ENCODE assay signal across 1 cellular context in the genomic region with DNA sequence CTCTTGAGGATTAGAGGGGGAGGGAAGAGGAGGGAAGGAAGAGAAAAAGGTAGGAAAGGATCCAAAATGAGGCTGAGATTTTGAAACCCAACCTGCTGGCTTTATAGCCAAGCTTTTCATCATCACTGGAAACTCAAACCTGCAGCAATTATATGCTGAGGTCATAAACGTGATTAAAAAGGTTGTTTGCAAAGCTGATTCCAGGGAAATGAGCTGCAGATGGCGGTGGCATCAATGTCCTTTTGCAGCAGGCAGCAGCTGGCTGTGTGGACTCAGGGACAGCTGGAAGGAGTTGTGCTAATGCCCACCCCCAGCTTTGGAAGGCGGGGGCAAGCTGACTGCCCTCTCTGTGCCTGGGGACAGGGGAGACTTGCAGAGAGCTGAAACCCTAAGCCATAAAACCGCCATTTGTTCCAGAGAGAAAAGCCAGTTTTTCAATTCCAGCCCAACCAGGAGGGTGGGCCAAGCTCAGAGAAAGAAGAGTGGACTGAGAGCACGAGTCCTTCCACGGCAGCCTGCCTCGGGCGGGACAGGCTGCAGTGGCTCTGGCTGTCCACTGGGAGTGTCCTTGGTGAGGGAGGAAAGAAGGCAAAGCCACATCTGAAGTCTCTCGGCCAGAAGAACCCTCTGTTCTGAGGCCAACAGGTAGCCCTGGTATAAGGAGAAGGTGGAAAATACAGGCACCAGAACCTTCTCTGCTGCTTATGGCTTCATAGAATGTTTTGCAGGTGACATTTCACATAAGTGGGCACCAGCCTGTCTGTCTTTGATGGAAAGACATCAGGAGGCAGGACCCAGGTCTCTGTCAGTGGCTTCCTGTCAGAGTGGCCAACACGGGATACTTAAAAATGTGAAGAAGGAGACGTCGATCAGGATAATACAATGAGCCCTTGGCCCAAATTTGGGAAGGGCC.
TF ChIP-seq lines count a peak whose summit lies in the region.

No MANE protein-coding gene starts in this region.

TF ChIP-seq in GM23338, 12 proteins besides CTCF, POLR2A, EP300 and RAD21 (continued from another document):
- TF ChIP-seq, protein P1, sequence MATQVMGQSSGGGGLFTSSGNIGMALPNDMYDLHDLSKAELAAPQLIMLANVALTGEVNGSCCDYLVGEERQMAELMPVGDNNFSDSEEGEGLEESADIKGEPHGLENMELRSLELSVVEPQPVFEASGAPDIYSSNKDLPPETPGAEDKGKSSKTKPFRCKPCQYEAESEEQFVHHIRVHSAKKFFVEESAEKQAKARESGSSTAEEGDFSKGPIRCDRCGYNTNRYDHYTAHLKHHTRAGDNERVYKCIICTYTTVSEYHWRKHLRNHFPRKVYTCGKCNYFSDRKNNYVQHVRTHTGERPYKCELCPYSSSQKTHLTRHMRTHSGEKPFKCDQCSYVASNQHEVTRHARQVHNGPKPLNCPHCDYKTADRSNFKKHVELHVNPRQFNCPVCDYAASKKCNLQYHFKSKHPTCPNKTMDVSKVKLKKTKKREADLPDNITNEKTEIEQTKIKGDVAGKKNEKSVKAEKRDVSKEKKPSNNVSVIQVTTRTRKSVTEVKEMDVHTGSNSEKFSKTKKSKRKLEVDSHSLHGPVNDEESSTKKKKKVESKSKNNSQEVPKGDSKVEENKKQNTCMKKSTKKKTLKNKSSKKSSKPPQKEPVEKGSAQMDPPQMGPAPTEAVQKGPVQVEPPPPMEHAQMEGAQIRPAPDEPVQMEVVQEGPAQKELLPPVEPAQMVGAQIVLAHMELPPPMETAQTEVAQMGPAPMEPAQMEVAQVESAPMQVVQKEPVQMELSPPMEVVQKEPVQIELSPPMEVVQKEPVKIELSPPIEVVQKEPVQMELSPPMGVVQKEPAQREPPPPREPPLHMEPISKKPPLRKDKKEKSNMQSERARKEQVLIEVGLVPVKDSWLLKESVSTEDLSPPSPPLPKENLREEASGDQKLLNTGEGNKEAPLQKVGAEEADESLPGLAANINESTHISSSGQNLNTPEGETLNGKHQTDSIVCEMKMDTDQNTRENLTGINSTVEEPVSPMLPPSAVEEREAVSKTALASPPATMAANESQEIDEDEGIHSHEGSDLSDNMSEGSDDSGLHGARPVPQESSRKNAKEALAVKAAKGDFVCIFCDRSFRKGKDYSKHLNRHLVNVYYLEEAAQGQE (IDR thresholded peaks at IDR 0.05; ENCODE audit: unreplicated experiment), result no peak
TF ChIP-seq in GM23338: peak in this region for 0.
